Comparison of ENCODE assay signal across 22 cellular contexts in the genomic region with DNA sequence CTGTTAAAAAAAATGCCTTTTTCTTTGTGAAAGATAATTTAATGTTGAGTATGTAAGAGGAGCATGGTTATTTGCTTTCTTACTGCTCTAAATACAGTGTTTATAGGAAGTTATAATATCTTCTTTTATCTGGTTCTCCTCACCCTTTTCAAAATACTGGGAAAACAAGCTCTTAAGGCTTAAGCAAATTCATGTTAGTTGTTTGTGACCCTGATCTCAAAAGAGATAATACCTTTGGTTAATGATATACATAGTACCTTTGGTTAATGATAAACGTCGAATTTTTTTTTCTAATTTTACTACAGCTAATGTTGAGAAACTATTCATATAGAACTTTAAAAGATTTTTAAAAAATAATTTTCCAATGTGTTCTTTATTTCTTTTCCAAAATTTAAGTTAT.
DNase-seq lines count a peak whose midpoint lies in the region; ATAC-seq, FAIRE-seq and TF ChIP-seq lines count a peak whose summit lies in the region.
"Had no signal": no experiment of that assay in that cellular context is flagged by ENCODE, and none has a peak within 500 bp of the region (broad histone marks: within the 10 kb centered on the region; RNA-seq: fewer than 3 reads in every experiment).

No MANE protein-coding gene starts in this region.

- TF ChIP-seq CTCF in left ventricle myocardium inferior (IDR thresholded peaks at IDR 0.05; ENCODE audit: borderline replicate concordance) (no peak), brain (conservative IDR thresholded peaks at IDR 0.05) (no peak), keratinocyte (optimal IDR thresholded peaks at IDR 0.05 in 1 of 3, IDR thresholded peaks at IDR 0.05 in 1 of 3, conservative IDR thresholded peaks at IDR 0.05 in 1 of 3; ENCODE audit: extremely low read depth in 1 of 3, insufficient read depth in 2 of 3, low read length in 3 of 3) (no peak)

- peak overlapping the region in 3 of 5 experiments; percentile 49 to 82 (median 64) for H3K4me3 Mint-ChIP-seq in brain
- H3K4me3 Mint-ChIP-seq: activated CD4-positive, alpha-beta T cell treated with anti-CD3 and anti-CD28 coated beads for 36 hours; activated naive CD8-positive, alpha-beta T cell; activated T-helper 1 cell treated with anti-CD3 and anti-CD28 coated beads, Interleukin-12 subunit alpha, Interleukin-12 subunit beta, Interleukin-2, Interleukin-4 antibody, amounts not matched to agents 30 ng/mL and 10 ng/mL and 1 ng/mL, durations not matched to agents 14 hours and 24 hours and 36 hours; natural killer cell had no signal

- no peaks in the 10 kb centered on the region for H4K20me1 ChIP-seq in keratinocyte (ENCODE audit: control insufficient read depth, extremely low read depth, insufficient read depth, low read length)

- H3K27ac Mint-ChIP-seq in brain = peak overlapping the region in 4 of 5 experiments; percentile 63 to 98 (median 87)
- H3K27ac Mint-ChIP-seq: activated CD4-positive, alpha-beta T cell treated with anti-CD3 and anti-CD28 coated beads for 36 hours; activated naive CD8-positive, alpha-beta T cell; activated T-helper 1 cell treated with anti-CD3 and anti-CD28 coated beads, Interleukin-12 subunit alpha, Interleukin-12 subunit beta, Interleukin-2, Interleukin-4 antibody, amounts not matched to agents 30 ng/mL and 10 ng/mL and 1 ng/mL, durations not matched to agents 14 hours and 24 hours and 36 hours; natural killer cell had no signal

- H3K36me3 ChIP-seq in left ventricle myocardium inferior (no peaks in the 10 kb centered on the region), keratinocyte (ENCODE audit: control insufficient read depth in 2 of 2, extremely low read depth in 1 of 2, insufficient read depth in 2 of 2, low read length in 2 of 2) (no peaks in the 10 kb centered on the region), HAP-1 (replicated peaks) (no peaks in the 10 kb centered on the region)
- H3K36me3 ChIP-seq: colonic mucosa, heart right ventricle, ovary, suprapubic skin had no signal

- dilution Hi-C loops in keratinocyte (cut with MboI; ENCODE audit: extremely low pct_ligation_motif_present, low sequenced_read_pairs) = no loop called here

- no peak for ATAC-seq in Right ventricle myocardium superior (ENCODE audit: poor library complexity)
- no peak for ATAC-seq in GM18909 (IDR thresholded peaks at IDR 0.05; ENCODE audit: poor library complexity, unreplicated experiment)
- ATAC-seq: activated CD4-positive, alpha-beta T cell treated with anti-CD3 and anti-CD28 coated beads for 36 hours; heart right ventricle; natural killer cell; sciatic nerve had no signal

- in situ Hi-C loops in HAP-1 (cut with MboI; ENCODE audit: low sequenced_read_pairs) = no loop called here

- H3K9me1 ChIP-seq in keratinocyte (ENCODE audit: control insufficient read depth, extremely low read depth, insufficient read depth, low read length) = no peaks in the 10 kb centered on the region

- H3K4me3 ChIP-seq in left ventricle myocardium inferior = no peak overlapping the region
- no peak overlapping the region for H3K4me3 ChIP-seq in keratinocyte (ENCODE audit: control insufficient read depth in 2 of 3, extremely low read depth in 1 of 3, insufficient read depth in 2 of 3, low read depth in 1 of 3, low read length in 3 of 3)
- H3K4me3 ChIP-seq in HAP-1 = no peak overlapping the region
- H3K4me3 ChIP-seq: colonic mucosa, ovary, suprapubic skin had no signal

- DNase-seq in left ventricle myocardium inferior = no peak
- DNase-seq in Right ventricle myocardium superior = no peak
- no peak for DNase-seq in keratinocyte (ENCODE audit: low read depth, low spot score)
- no peak for DNase-seq in substantia nigra (lab: John Stamatoyannopoulos, UW)
- no peak for DNase-seq in MV-4-11 (lab: John Stamatoyannopoulos, UW)
- no peak for DNase-seq in HAP-1 (ENCODE audit: low spot score in 2 of 2)
- DNase-seq: activated CD4-positive, alpha-beta T cell treated with anti-CD3 and anti-CD28 coated beads for 36 hours; colonic mucosa; H7; heart right ventricle; Kasumi-1; natural killer cell; NCI-H1092 treated with DMSO at 0.1 percent for 48 hours; NCI-H2107; NCI-H510A; ovary had no signal

- H3K4me1 ChIP-seq in left ventricle myocardium inferior (peaks cover 60% of the 10 kb centered on the region), keratinocyte (ENCODE audit: control insufficient read depth, extremely low read depth, insufficient read depth, low read length) (peaks cover 31% of the 10 kb centered on the region), HAP-1 (0 out of 2 replicates have a peak, but pooled peaks cover 4% of the 10 kb centered on the region)
- H3K4me1 ChIP-seq: colonic mucosa had no signal

- H3K9me3 ChIP-seq in left ventricle myocardium inferior (replicated peaks) = no peaks in the 10 kb centered on the region
- H3K9me3 ChIP-seq in keratinocyte (ENCODE audit: control insufficient read depth, low read depth, low read length) = no peaks in the 10 kb centered on the region
- no peaks in the 10 kb centered on the region for H3K9me3 ChIP-seq in HAP-1
- H3K9me3 ChIP-seq: colonic mucosa, heart right ventricle, ovary, suprapubic skin had no signal

- peak overlapping the region; percentile 68 for H3K4me2 ChIP-seq in keratinocyte (ENCODE audit: control insufficient read depth, extremely low read depth, insufficient read depth, low read depth, low read length)

- intact Hi-C loops in left ventricle myocardium inferior (cut with micrococcal nuclease) (no loop called here), Right ventricle myocardium superior (cut with DNase I) (no loop called here)

- H3K27ac ChIP-seq in left ventricle myocardium inferior (replicated peaks) (peak overlapping the region; percentile 40), keratinocyte (ENCODE audit: control insufficient read depth, insufficient read depth, low read length) (no peak overlapping the region), substantia nigra (ENCODE audit: low read depth, low read length, poor library complexity, severe bottlenecking) (peak overlapping the region; percentile 35)
- H3K27ac ChIP-seq: colonic mucosa, ovary, suprapubic skin had no signal

- H3K79me2 ChIP-seq in keratinocyte (ENCODE audit: control insufficient read depth, insufficient read depth, low read length) = no peaks in the 10 kb centered on the region

- H3K36me3 Mint-ChIP-seq in brain = peaks cover 52% of the 10 kb centered on the region
- H3K36me3 Mint-ChIP-seq: natural killer cell had no signal

- peaks cover 0 to 14% (median under 1%) of the 10 kb centered on the region in 5 experiments for H3K9me3 Mint-ChIP-seq in brain
- H3K9me3 Mint-ChIP-seq: activated T-helper 1 cell treated with anti-CD3 and anti-CD28 coated beads, Interleukin-12 subunit alpha, Interleukin-12 subunit beta, Interleukin-2, Interleukin-4 antibody, amounts not matched to agents 30 ng/mL and 10 ng/mL and 1 ng/mL, durations not matched to agents 14 hours and 24 hours and 36 hours; natural killer cell had no signal

- no peaks in the 10 kb centered on the region for H3K27me3 ChIP-seq in left ventricle myocardium inferior (ENCODE audit: low read depth)
- no peaks in the 10 kb centered on the region for H3K27me3 ChIP-seq in keratinocyte (ENCODE audit: control insufficient read depth, extremely low read depth, insufficient read depth, low read length)
- no peaks in the 10 kb centered on the region for H3K27me3 ChIP-seq in HAP-1 (ENCODE audit: low read depth)
- H3K27me3 ChIP-seq: colonic mucosa, heart right ventricle, ovary, suprapubic skin had no signal

- no peak overlapping the region for H3K9ac ChIP-seq in keratinocyte (ENCODE audit: control insufficient read depth, extremely low read depth, insufficient read depth, low read length)

- H2AFZ ChIP-seq in keratinocyte (ENCODE audit: control insufficient read depth, low read length) = no peak overlapping the region

- no peak for FAIRE-seq in keratinocyte (lab: Jason Lieb, UNC)

- no peaks in the 10 kb centered on the region for H3K27me3 Mint-ChIP-seq in brain
- H3K27me3 Mint-ChIP-seq: activated CD4-positive, alpha-beta T cell treated with anti-CD3 and anti-CD28 coated beads for 36 hours; activated naive CD8-positive, alpha-beta T cell had no signal

- H3K4me1 Mint-ChIP-seq in brain = peaks cover 51% of the 10 kb centered on the region
